ENCODE assay signal across 25 cellular contexts in genomic region chr4:19230906-19231305, GRCh38.
"Had no signal": no experiment of that assay in that cellular context is flagged by ENCODE, and none has a peak within 500 bp of the region (broad histone marks: within the 10 kb centered on the region; RNA-seq: fewer than 3 reads in every experiment).

No MANE protein-coding gene starts in this region.

- H3K27me3 ChIP-seq: esophagus squamous epithelium, neutrophil, stomach, testis, tibial artery had no signal

- H3K36me3 ChIP-seq: esophagus squamous epithelium, lower lobe of right lung, neutrophil, stomach, tibial artery had no signal

- FAIRE-seq: endometrium, frontal cortex had no signal

- H3K27me3 Mint-ChIP-seq: effector memory CD8-positive, alpha-beta T cell; progenitor cell of endocrine pancreas; type B pancreatic cell had no signal

- H3K4me3 Mint-ChIP-seq: effector memory CD8-positive, alpha-beta T cell; immature natural killer cell; natural killer cell; stimulated activated effector memory CD8-positive, alpha-beta T cell treated with anti-CD3 and anti-CD28 coated beads, Interleukin-12 subunit alpha, Interleukin-12 subunit beta, amount 100 ng/mL, for 72 hours; type B pancreatic cell had no signal

- H3K27ac ChIP-seq: esophagus squamous epithelium, lower lobe of right lung, neutrophil, parathyroid adenoma, stomach, testis, tibial artery had no signal

- H3K4me3 ChIP-seq: esophagus squamous epithelium, lower lobe of right lung, smooth muscle cell, stomach, testis, tibial artery had no signal

- ATAC-seq: effector memory CD8-positive, alpha-beta T cell; left ventricle myocardium superior; lower lobe of right lung; natural killer cell; sciatic nerve; stimulated activated effector memory CD8-positive, alpha-beta T cell treated with anti-CD3 and anti-CD28 coated beads, Interleukin-12 subunit alpha, Interleukin-12 subunit beta, amount 100 ng/mL, for 72 hours had no signal

- H2AFZ ChIP-seq: parathyroid adenoma had no signal

- H3K27ac Mint-ChIP-seq: effector memory CD8-positive, alpha-beta T cell; immature natural killer cell; natural killer cell; progenitor cell of endocrine pancreas; stimulated activated effector memory CD8-positive, alpha-beta T cell treated with anti-CD3 and anti-CD28 coated beads, Interleukin-12 subunit alpha, Interleukin-12 subunit beta, amount 100 ng/mL, for 72 hours; type B pancreatic cell had no signal

- H3K9ac ChIP-seq: parathyroid adenoma had no signal

- H3K36me3 Mint-ChIP-seq: immature natural killer cell; natural killer cell; stimulated activated effector memory CD8-positive, alpha-beta T cell treated with anti-CD3 and anti-CD28 coated beads, Interleukin-12 subunit alpha, Interleukin-12 subunit beta, amount 100 ng/mL, for 72 hours; type B pancreatic cell had no signal

- H3K4me1 ChIP-seq: esophagus squamous epithelium, lower lobe of right lung, parathyroid adenoma, stomach, testis, tibial artery had no signal

- H3K4me2 ChIP-seq: smooth muscle cell had no signal

- H3K9me3 ChIP-seq: esophagus squamous epithelium, lower lobe of right lung, neutrophil, stomach, testis, tibial artery had no signal

- DNase-seq: cortex of kidney; effector memory CD8-positive, alpha-beta T cell; erythroblast; esophagus squamous epithelium; hypothalamus; immature natural killer cell; islet precursor cell; left ventricle myocardium superior; lower lobe of right lung; natural killer cell; stimulated activated CD4-positive, alpha-beta T cell treated with anti-CD3 and anti-CD28 coated beads, Interleukin-2, amount 100 ng/mL, for 24 hours; stimulated activated CD4-positive, alpha-beta T cell treated with anti-CD3 and anti-CD28 coated beads, Interleukin-4, amount 100 ng/mL, for 24 hours; stimulated activated naive CD4-positive, alpha-beta T cell treated with Interleukin-2 at 50 U/mL for 16 hours; stomach; testis; tibial artery had no signal

- H3K4me1 Mint-ChIP-seq: immature natural killer cell; natural killer cell; stimulated activated effector memory CD8-positive, alpha-beta T cell treated with anti-CD3 and anti-CD28 coated beads, Interleukin-12 subunit alpha, Interleukin-12 subunit beta, amount 100 ng/mL, for 72 hours had no signal

- H3K79me2 ChIP-seq: parathyroid adenoma had no signal
